11 cellular contexts compared by ENCODE assay signal in genomic region chr1:154430903-154431302, GRCh38. TPM values are rescaled to one million over a fixed set of nuclear protein-coding genes. Genes with fewer than 3 reads are reported as not detected.
A peak's percentile ranks its signal among the peaks of the same experiment; 100 is the strongest.
DNase-seq lines count a peak whose midpoint lies in the region; ATAC-seq, FAIRE-seq and TF ChIP-seq lines count a peak whose summit lies in the region.
"Had no signal": no experiment of that assay in that cellular context is flagged by ENCODE, and none has a peak within 500 bp of the region (broad histone marks: within the 10 kb centered on the region; RNA-seq: fewer than 3 reads in every experiment).

No MANE protein-coding gene starts in this region.

- no peaks in the 10 kb centered on the region for H3K27me3 ChIP-seq in HUES6 (ENCODE audit: control insufficient read depth, insufficient read depth, low read length)
- H3K27me3 ChIP-seq in small intestine (ENCODE audit: control insufficient read depth in 2 of 2, insufficient read depth in 2 of 2, low read length in 2 of 2): no peaks in the 10 kb centered on the region

- 14 to 45% (median 42%) methylated on average over 11 of the region's 11 CpGs for WGBS in small intestine, 3 donors

- H3K9me3 Mint-ChIP-seq in glutamatergic neuron (ENCODE audit: unreplicated experiment): peaks cover 2% of the 10 kb centered on the region
- no peaks in the 10 kb centered on the region for H3K9me3 Mint-ChIP-seq in activated naive CD8-positive, alpha-beta T cell treated with anti-CD3 and anti-CD28 coated beads, Interleukin-2, amount 50 U/mL, for 24 hours

- no peaks in the 10 kb centered on the region for H3K9me3 ChIP-seq in HUES6 (ENCODE audit: control insufficient read depth, insufficient read depth, low read depth, low read length)
- H3K9me3 ChIP-seq in small intestine (ENCODE audit: control insufficient read depth, low read depth): no peaks in the 10 kb centered on the region

- peaks cover 42% of the 10 kb centered on the region for H3K4me1 ChIP-seq in HUES6 (ENCODE audit: control insufficient read depth, insufficient read depth, low read length)
- peaks cover 4 to 15% of the 10 kb centered on the region in 2 donors for H3K4me1 ChIP-seq in small intestine (ENCODE audit: control insufficient read depth in 2 of 2, insufficient read depth in 1 of 2, low read depth in 1 of 2, low read length in 1 of 2)

- no peaks in the 10 kb centered on the region for H3K36me3 Mint-ChIP-seq in glutamatergic neuron (ENCODE audit: unreplicated experiment)
- H3K36me3 Mint-ChIP-seq in activated naive CD8-positive, alpha-beta T cell treated with anti-CD3 and anti-CD28 coated beads, Interleukin-2, amount 50 U/mL, for 24 hours (ENCODE audit: low read depth): no peaks in the 10 kb centered on the region

- H3K27ac Mint-ChIP-seq in glutamatergic neuron (ENCODE audit: unreplicated experiment): no peak overlapping the region
- no peak overlapping the region for H3K27ac Mint-ChIP-seq in activated naive CD8-positive, alpha-beta T cell treated with anti-CD3 and anti-CD28 coated beads, Interleukin-2, amount 50 U/mL, for 24 hours

- peaks cover 10% of the 10 kb centered on the region for H3K4me1 Mint-ChIP-seq in glutamatergic neuron (ENCODE audit: low read depth, unreplicated experiment)
- H3K4me1 Mint-ChIP-seq in activated naive CD8-positive, alpha-beta T cell treated with anti-CD3 and anti-CD28 coated beads, Interleukin-2, amount 50 U/mL, for 24 hours: peaks cover 33% of the 10 kb centered on the region

- POLR2A ChIA-PET in HEK293T (lab: Yijun Ruan, JAX): no interaction called here

- DNase-seq in glutamatergic neuron (no peak), small intestine (peak; percentile 88), HEK293T (ENCODE audit: extremely low spot score) (no peak)
- no peak for DNase-seq in activated naive CD8-positive, alpha-beta T cell treated with anti-CD3 and anti-CD28 coated beads, Interleukin-2, amount 50 U/mL, for 24 hours
- DNase-seq: amniotic stem cell, NCI-H1436 treated with DMSO at 0.1 percent for 48 hours, substantia nigra had no signal

- H3K27ac ChIP-seq in HUES6 (ENCODE audit: low read depth, low read length) (peak overlapping the region; percentile 12; the same call in 1 of the 2 replicates), VCaP (peak overlapping the region; percentile 84; the same call in 1 of the 2 replicates), small intestine (ENCODE audit: low read depth in 1 of 2, low read length in 1 of 2) (peak overlapping the region; percentile 57 to 71)

- peak overlapping the region; percentile 65 for H3K4me3 Mint-ChIP-seq in glutamatergic neuron (ENCODE audit: unreplicated experiment)
- no peak overlapping the region for H3K4me3 Mint-ChIP-seq in activated naive CD8-positive, alpha-beta T cell treated with anti-CD3 and anti-CD28 coated beads, Interleukin-2, amount 50 U/mL, for 24 hours

- H3K9ac ChIP-seq in HUES6 (ENCODE audit: low read length): no peak overlapping the region

- H3K4me3 ChIP-seq in HUES6 (ENCODE audit: low read depth, low read length) (peak overlapping the region; percentile 30; the same call in 1 of the 2 replicates), small intestine (ENCODE audit: low read depth in 1 of 2, low read length in 2 of 2) (no peak overlapping the region)

- no peak for ATAC-seq in activated naive CD8-positive, alpha-beta T cell treated with anti-CD3 and anti-CD28 coated beads, Interleukin-2, amount 50 U/mL, for 24 hours
- ATAC-seq in HG03378 (IDR thresholded peaks at IDR 0.05; ENCODE audit: unreplicated experiment): no peak
- ATAC-seq: Panc1 had no signal

- H3K27me3 Mint-ChIP-seq in glutamatergic neuron (ENCODE audit: unreplicated experiment): no peaks in the 10 kb centered on the region
- H3K27me3 Mint-ChIP-seq in activated naive CD8-positive, alpha-beta T cell treated with anti-CD3 and anti-CD28 coated beads, Interleukin-2, amount 50 U/mL, for 24 hours: no peaks in the 10 kb centered on the region

- CTCF ChIA-PET in HEK293T (lab: Yijun Ruan, JAX): interaction anchor here (0.6 kb wide), 1 partner anchor 36 kb away, joined by 5 read pairs; no protein-coding TSS in a partner anchor

- H3K36me3 ChIP-seq in HUES6 (ENCODE audit: control insufficient read depth, insufficient read depth, low read length) (no peaks in the 10 kb centered on the region; the same call in 1 of the 2 replicates), small intestine (ENCODE audit: control insufficient read depth in 2 of 2, insufficient read depth in 2 of 2, low read length in 2 of 2) (peaks cover under 1 to 2% of the 10 kb centered on the region in 2 donors)

- TF ChIP-seq CTCF in VCaP (conservative IDR thresholded peaks at IDR 0.05) (no peak), glutamatergic neuron (IDR thresholded peaks at IDR 0.05; ENCODE audit: partially characterized antibody, unreplicated experiment) (no peak)

- no peak for FAIRE-seq in small intestine (lab: Jason Lieb, UNC)

TF ChIP-seq in HEK293T, 16 proteins besides CTCF, POLR2A, EP300 and RAD21:
- TF ChIP-seq CTBP1 (IDR thresholded peaks at IDR 0.05; ENCODE audit: borderline replicate concordance) (no peak), LEF1 (IDR thresholded peaks at IDR 0.05; ENCODE audit: borderline replicate concordance) (no peak), SP1 (IDR thresholded peaks at IDR 0.05) (no peak), HDGF (IDR thresholded peaks at IDR 0.05; ENCODE audit: borderline replicate concordance) (no peak), ELF4 (IDR thresholded peaks at IDR 0.05) (no peak)

RNA-seq across cellular contexts. Expression of gene IL6R, which starts 25.8 kb away (rescaled TPM):
- total RNA-seq in glutamatergic neuron (ENCODE audit: unreplicated experiment): 1.6 TPM
- 10 to 100 TPM; 10.7 to 21.2 (median 11.6) TPM for polyA plus RNA-seq in small intestine

Comparison
In these comparisons a context has a peak if more than half of its experiments do, and no peak if none do; other contexts are left out.
1. H3K27ac ChIP-seq: peak in every context shown above with its lines; median percentile 84 in VCaP; 64 in small intestine; 12 in HUES6.